In the genomic region with DNA sequence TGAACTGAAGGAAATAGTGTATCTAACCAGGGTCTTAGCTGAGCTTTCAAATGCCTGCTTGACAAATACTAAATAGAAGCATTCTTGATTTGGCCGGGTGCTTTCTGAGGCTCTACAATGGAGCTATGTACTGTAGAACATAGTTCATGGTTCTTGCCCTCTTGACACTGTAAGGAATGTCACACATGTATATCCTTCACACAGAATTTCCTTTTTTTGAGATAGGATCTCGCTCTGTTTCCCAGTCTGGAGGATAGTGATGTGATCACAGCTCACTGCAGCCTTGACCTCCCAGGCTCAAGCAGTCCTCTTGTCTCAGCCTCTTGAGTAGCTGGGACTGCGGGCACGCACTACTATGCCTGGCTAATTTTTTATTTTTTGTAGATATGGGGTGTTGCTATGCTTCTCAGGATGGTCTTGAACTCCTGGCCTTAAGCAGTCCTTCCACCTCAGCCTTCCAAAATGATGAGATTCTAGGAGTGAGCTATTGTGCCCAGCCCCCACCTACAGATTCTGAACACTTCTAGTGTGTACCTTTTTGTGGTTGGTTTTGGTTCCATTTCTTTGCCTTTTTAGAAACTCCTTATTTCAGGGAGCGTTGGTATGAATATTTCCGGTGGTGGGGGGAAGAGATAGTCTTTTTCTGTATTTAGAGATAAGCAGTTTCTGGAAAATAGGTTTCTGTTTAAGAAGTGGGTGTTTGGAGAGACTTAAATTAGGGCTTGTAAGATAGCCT, we compare ENCODE assay signal across 10 cellular contexts. TPM values are rescaled to one million over a fixed set of nuclear protein-coding genes. Genes with fewer than 3 reads are reported as not detected.
DNase-seq lines count a peak whose midpoint lies in the region; ATAC-seq, FAIRE-seq and TF ChIP-seq lines count a peak whose summit lies in the region.
"Had no signal": no experiment of that assay in that cellular context is flagged by ENCODE, and none has a peak within 500 bp of the region (broad histone marks: within the 10 kb centered on the region; RNA-seq: fewer than 3 reads in every experiment).

No MANE protein-coding gene starts in this region.

- H3K4me1 Mint-ChIP-seq in activated CD8-positive, alpha-beta memory T cell treated with anti-CD3 and anti-CD28 coated beads, Interleukin-2, amount 10 ng/mL, durations not matched to agents 7 days and 5 days: peaks cover 68% of the 10 kb centered on the region
- peaks cover 79% of the 10 kb centered on the region for H3K4me1 Mint-ChIP-seq in activated naive CD4-positive, alpha-beta T cell treated with anti-CD3 and anti-CD28 coated beads for 36 hours (ENCODE audit: low read depth)

- no peaks in the 10 kb centered on the region for H3K9me3 ChIP-seq in lower lobe of right lung
- H3K9me3 ChIP-seq in tibial artery: no peaks in the 10 kb centered on the region
- H3K9me3 ChIP-seq: pancreas had no signal

- H3K36me3 ChIP-seq in lower lobe of right lung (peaks cover 35% of the 10 kb centered on the region), tibial artery (peaks cover 16 to 34% (median 26%) of the 10 kb centered on the region in 3 donors)

- H3K27me3 ChIP-seq in lower lobe of right lung (ENCODE audit: low read depth) (no peaks in the 10 kb centered on the region), tibial artery (no peaks in the 10 kb centered on the region)
- H3K27me3 ChIP-seq: pancreas had no signal

- H3K4me1 ChIP-seq in lower lobe of right lung (peaks cover 65% of the 10 kb centered on the region), tibial artery (peaks cover under 1 to 55% (median 39%) of the 10 kb centered on the region in 4 donors)

- H3K27ac ChIP-seq in lower lobe of right lung: peak overlapping the region; percentile 85
- H3K27ac ChIP-seq in tibial artery: peak overlapping the region; percentile 74 to 77

- peaks cover 11% of the 10 kb centered on the region for H3K36me3 Mint-ChIP-seq in activated CD8-positive, alpha-beta memory T cell treated with anti-CD3 and anti-CD28 coated beads, Interleukin-2, amount 10 ng/mL, durations not matched to agents 7 days and 5 days
- peaks cover 19% of the 10 kb centered on the region for H3K36me3 Mint-ChIP-seq in activated naive CD4-positive, alpha-beta T cell treated with anti-CD3 and anti-CD28 coated beads for 36 hours (ENCODE audit: low read depth)

- no peaks in the 10 kb centered on the region for H3K9me3 Mint-ChIP-seq in activated CD8-positive, alpha-beta memory T cell treated with anti-CD3 and anti-CD28 coated beads, Interleukin-2, amount 10 ng/mL, durations not matched to agents 7 days and 5 days (ENCODE audit: low read depth)
- no peaks in the 10 kb centered on the region for H3K9me3 Mint-ChIP-seq in activated naive CD4-positive, alpha-beta T cell treated with anti-CD3 and anti-CD28 coated beads for 36 hours

- intact Hi-C loops in activated naive CD4-positive, alpha-beta T cell treated with anti-CD3 and anti-CD28 coated beads for 36 hours (cut with micrococcal nuclease): loop anchor here (5.0 to 10.0 kb wide), 3 partner anchors 295 to 1630 kb away; a partner anchor contains a TSS
- intact Hi-C loops in lower lobe of right lung (cut with DNase I): no loop called here
- intact Hi-C loops in tibial artery (cut with DNase I; ENCODE audit: low total_unique reads): no loop called here

- DNase-seq in activated CD8-positive, alpha-beta memory T cell treated with anti-CD3 and anti-CD28 coated beads, Interleukin-2, amount 10 ng/mL, durations not matched to agents 7 days and 5 days: no peak
- DNase-seq in activated CD8-positive, alpha-beta memory T cell treated with anti-CD3 and anti-CD28 coated beads for 24 hours: no peak
- peak; percentile 54 for DNase-seq in activated naive CD4-positive, alpha-beta T cell treated with anti-CD3 and anti-CD28 coated beads for 36 hours
- no peak for DNase-seq in lower lobe of right lung
- peak in 1 of 2 donors; percentile 28 for DNase-seq in tibial artery
- no peak for DNase-seq in GM12892 (ENCODE audit: insufficient read length)
- no peak for DNase-seq in NCI-H2196 (lab: John Stamatoyannopoulos, UW; ENCODE audit: unreplicated experiment)
- DNase-seq: NCI-H2029 treated with DMSO at 0.1 percent for 48 hours had no signal

- no peak for TF ChIP-seq CTCF in lower lobe of right lung (IDR thresholded peaks at IDR 0.05)
- TF ChIP-seq CTCF in tibial artery (IDR thresholded peaks at IDR 0.05): no peak

- H3K4me3 ChIP-seq in lower lobe of right lung: peak overlapping the region; percentile 92
- peak overlapping the region in 1 of 2 donors; percentile 70 for H3K4me3 ChIP-seq in tibial artery

- CTCF ChIA-PET in activated CD8-positive, alpha-beta memory T cell treated with anti-CD3 and anti-CD28 coated beads, Interleukin-2, amount 10 ng/mL, durations not matched to agents 7 days and 5 days (lab: Charles Lee): interaction anchor here (0.8 to 4.4 kb wide), 6 partner anchors 16 to 271 kb away, joined by 3 to 28 read pairs (median 4); no protein-coding TSS in a partner anchor
- CTCF ChIA-PET in activated naive CD4-positive, alpha-beta T cell treated with anti-CD3 and anti-CD28 coated beads for 36 hours (lab: Charles Lee): interaction anchor here (0.6 to 3.8 kb wide), 6 partner anchors 13 to 41 kb away, joined by 3 to 27 read pairs (median 8); no protein-coding TSS in a partner anchor

- no peak for TF ChIP-seq POLR2A in GM12892 (IDR thresholded peaks at IDR 0.05; ENCODE audit: low read depth, low read length)

- no peak for FAIRE-seq in GM12892 (lab: Jason Lieb, UNC)
- FAIRE-seq: pancreas had no signal

- H3K4me3 Mint-ChIP-seq in activated CD8-positive, alpha-beta memory T cell treated with anti-CD3 and anti-CD28 coated beads, Interleukin-2, amount 10 ng/mL, durations not matched to agents 7 days and 5 days: peak overlapping the region; percentile 9
- peak overlapping the region; percentile 50 for H3K4me3 Mint-ChIP-seq in activated naive CD4-positive, alpha-beta T cell treated with anti-CD3 and anti-CD28 coated beads for 36 hours

- no peaks in the 10 kb centered on the region for H3K27me3 Mint-ChIP-seq in activated CD8-positive, alpha-beta memory T cell treated with anti-CD3 and anti-CD28 coated beads, Interleukin-2, amount 10 ng/mL, durations not matched to agents 7 days and 5 days
- H3K27me3 Mint-ChIP-seq in activated naive CD4-positive, alpha-beta T cell treated with anti-CD3 and anti-CD28 coated beads for 36 hours (ENCODE audit: low read depth): no peaks in the 10 kb centered on the region

- peak overlapping the region; percentile 88 for H3K27ac Mint-ChIP-seq in activated CD8-positive, alpha-beta memory T cell treated with anti-CD3 and anti-CD28 coated beads, Interleukin-2, amount 10 ng/mL, durations not matched to agents 7 days and 5 days
- peak overlapping the region; percentile 25 for H3K27ac Mint-ChIP-seq in activated naive CD4-positive, alpha-beta T cell treated with anti-CD3 and anti-CD28 coated beads for 36 hours

- no peak for ATAC-seq in activated CD8-positive, alpha-beta memory T cell treated with anti-CD3 and anti-CD28 coated beads, Interleukin-2, amount 10 ng/mL, durations not matched to agents 7 days and 5 days
- no peak for ATAC-seq in lower lobe of right lung
- no peak for ATAC-seq in GM19328 (IDR thresholded peaks at IDR 0.05; ENCODE audit: unreplicated experiment)

RNA-seq across cellular contexts. Expression of a gene that starts 4.2 kb away (rescaled TPM):
- total RNA-seq in activated CD8-positive, alpha-beta memory T cell treated with anti-CD3 and anti-CD28 coated beads, Interleukin-2, amount 10 ng/mL, durations not matched to agents 7 days and 5 days: 10 to 100 TPM; 36.1 to 36.4 TPM
- 10 to 100 TPM; 18.8 to 22.0 TPM for total RNA-seq in activated naive CD4-positive, alpha-beta T cell treated with anti-CD3 and anti-CD28 coated beads for 36 hours
- total RNA-seq in lower lobe of right lung: 55.9 TPM
- 4.2 TPM for polyA plus RNA-seq in GM12892 (2012; ENCODE audit: missing spikeins)
